27 cellular contexts compared by ENCODE assay signal in the genomic region with DNA sequence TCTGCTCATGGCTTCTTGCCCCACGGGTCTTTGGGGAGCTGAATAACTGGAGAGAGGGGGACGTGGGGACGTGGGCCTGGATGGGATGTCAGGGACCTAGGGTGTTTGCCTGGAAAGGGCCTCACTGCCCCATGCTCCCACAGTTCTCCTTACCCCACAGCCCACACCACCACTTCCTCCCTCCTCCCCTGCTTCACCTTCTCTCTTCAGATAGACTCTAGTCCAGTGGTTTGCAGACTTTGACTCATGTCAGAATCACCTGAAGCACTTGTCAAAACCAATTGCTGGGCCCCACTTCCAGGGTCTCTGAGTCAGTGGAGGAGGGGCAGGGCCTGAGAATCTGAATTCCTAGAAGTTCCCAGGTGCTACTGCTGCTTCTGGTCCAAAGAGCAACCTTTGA.
DNase-seq lines count a peak whose midpoint lies in the region; ATAC-seq, FAIRE-seq and TF ChIP-seq lines count a peak whose summit lies in the region.
"Had no signal": no experiment of that assay in that cellular context is flagged by ENCODE, and none has a peak within 500 bp of the region (broad histone marks: within the 10 kb centered on the region; RNA-seq: fewer than 3 reads in every experiment).

No MANE protein-coding gene starts in this region.

- CTCF ChIA-PET in activated CD8-positive, alpha-beta memory T cell treated with anti-CD3 and anti-CD28 coated beads, Interleukin-2, amount 10 ng/mL, durations not matched to agents 7 days and 5 days (lab: Charles Lee) = no interaction called here

- DNase-seq in activated CD8-positive, alpha-beta memory T cell treated with anti-CD3 and anti-CD28 coated beads, Interleukin-2, amount 10 ng/mL, durations not matched to agents 7 days and 5 days = peak; percentile 50
- no peak for DNase-seq in activated CD8-positive, alpha-beta memory T cell treated with anti-CD3 and anti-CD28 coated beads for 24 hours
- DNase-seq in RCC 7860 (ENCODE audit: low spot score) (peak; percentile 33), iPS-NIHi7 (ENCODE audit: extremely low spot score) (no peak), NCI-H1092 treated with DMSO at 0.1 percent for 48 hours (lab: John Stamatoyannopoulos, UW) (no peak)
- DNase-seq in stimulated activated effector memory CD8-positive, alpha-beta T cell treated with anti-CD3 and anti-CD28 coated beads, Interleukin-12 subunit alpha, Interleukin-12 subunit beta, amount 100 ng/mL, for 72 hours (ENCODE audit: low spot score in 2 of 2) = no peak
- DNase-seq: activated CD4-positive, alpha-beta T cell treated with anti-CD3 and anti-CD28 coated beads, Interleukin-2, amount 10 ng/mL, durations not matched to agents 24 days and 14 days; activated CD8-positive, alpha-beta memory T cell treated with anti-CD3 and anti-CD28 coated beads, Interleukin-2, amount 50 U/mL, for 4 hours; AML-193; body of pancreas; CD4-positive, CD25-positive, alpha-beta regulatory T cell; dermis blood vessel endothelial cell; GM23248; midbrain; naive thymus-derived CD4-positive, alpha-beta T cell; NCI-H2107; occipital lobe; SHP77; sigmoid colon; stimulated activated CD4-positive, alpha-beta T cell treated with anti-CD3 and anti-CD28 coated beads, Interleukin-4, amount 100 ng/mL, for 1 hour; testis had no signal

- no peak for FAIRE-seq in RCC 7860 (lab: Jason Lieb, UNC)
- FAIRE-seq: HepG2, keratinocyte had no signal

- H3K27ac Mint-ChIP-seq in activated CD8-positive, alpha-beta memory T cell treated with anti-CD3 and anti-CD28 coated beads, Interleukin-2, amount 10 ng/mL, durations not matched to agents 7 days and 5 days = no peak overlapping the region
- H3K27ac Mint-ChIP-seq in brain = peak overlapping the region in 3 of 5 experiments; percentile 59 to 97 (median 83)
- H3K27ac Mint-ChIP-seq in stimulated activated effector memory CD8-positive, alpha-beta T cell treated with anti-CD3 and anti-CD28 coated beads, Interleukin-12 subunit alpha, Interleukin-12 subunit beta, amount 100 ng/mL, for 72 hours = no peak overlapping the region
- H3K27ac Mint-ChIP-seq: activated CD4-positive, alpha-beta T cell treated with anti-CD3 and anti-CD28 coated beads, Interleukin-2, amount 10 ng/mL, durations not matched to agents 24 days and 14 days; endodermal cell; T-helper 2 cell treated with Interferon-gamma antibody and Interleukin-4, amounts not matched to agents 5 μg/mL and 100 μg/mL, for 36 hours had no signal

- no peaks in the 10 kb centered on the region for H3K9me3 Mint-ChIP-seq in activated CD8-positive, alpha-beta memory T cell treated with anti-CD3 and anti-CD28 coated beads, Interleukin-2, amount 10 ng/mL, durations not matched to agents 7 days and 5 days (ENCODE audit: low read depth)
- H3K9me3 Mint-ChIP-seq in brain = peaks cover 0 to 10% (median 0%) of the 10 kb centered on the region in 5 experiments
- no peaks in the 10 kb centered on the region for H3K9me3 Mint-ChIP-seq in stimulated activated effector memory CD8-positive, alpha-beta T cell treated with anti-CD3 and anti-CD28 coated beads, Interleukin-12 subunit alpha, Interleukin-12 subunit beta, amount 100 ng/mL, for 72 hours
- H3K9me3 Mint-ChIP-seq: activated CD4-positive, alpha-beta T cell treated with anti-CD3 and anti-CD28 coated beads, Interleukin-2, amount 10 ng/mL, durations not matched to agents 24 days and 14 days; endodermal cell; T-helper 2 cell treated with Interferon-gamma antibody and Interleukin-4, amounts not matched to agents 5 μg/mL and 100 μg/mL, for 36 hours had no signal

- H3K4me3 Mint-ChIP-seq in activated CD8-positive, alpha-beta memory T cell treated with anti-CD3 and anti-CD28 coated beads, Interleukin-2, amount 10 ng/mL, durations not matched to agents 7 days and 5 days = no peak overlapping the region
- H3K4me3 Mint-ChIP-seq in brain = no peak overlapping the region
- no peak overlapping the region for H3K4me3 Mint-ChIP-seq in stimulated activated effector memory CD8-positive, alpha-beta T cell treated with anti-CD3 and anti-CD28 coated beads, Interleukin-12 subunit alpha, Interleukin-12 subunit beta, amount 100 ng/mL, for 72 hours
- H3K4me3 Mint-ChIP-seq: activated CD4-positive, alpha-beta T cell treated with anti-CD3 and anti-CD28 coated beads, Interleukin-2, amount 10 ng/mL, durations not matched to agents 24 days and 14 days; CD4-positive, CD25-positive, alpha-beta regulatory T cell; endodermal cell; T-helper 2 cell treated with Interferon-gamma antibody and Interleukin-4, amounts not matched to agents 5 μg/mL and 100 μg/mL, for 36 hours had no signal

- H3K4me1 Mint-ChIP-seq in activated CD8-positive, alpha-beta memory T cell treated with anti-CD3 and anti-CD28 coated beads, Interleukin-2, amount 10 ng/mL, durations not matched to agents 7 days and 5 days = peaks cover 20% of the 10 kb centered on the region
- H3K4me1 Mint-ChIP-seq in brain = peaks cover 95% of the 10 kb centered on the region
- H3K4me1 Mint-ChIP-seq in stimulated activated effector memory CD8-positive, alpha-beta T cell treated with anti-CD3 and anti-CD28 coated beads, Interleukin-12 subunit alpha, Interleukin-12 subunit beta, amount 100 ng/mL, for 72 hours = peaks cover 7% of the 10 kb centered on the region

- H3K27me3 Mint-ChIP-seq in activated CD8-positive, alpha-beta memory T cell treated with anti-CD3 and anti-CD28 coated beads, Interleukin-2, amount 10 ng/mL, durations not matched to agents 7 days and 5 days = peaks cover 8% of the 10 kb centered on the region
- peaks cover 8% of the 10 kb centered on the region for H3K27me3 Mint-ChIP-seq in brain
- H3K27me3 Mint-ChIP-seq: activated CD4-positive, alpha-beta T cell treated with anti-CD3 and anti-CD28 coated beads, Interleukin-2, amount 10 ng/mL, durations not matched to agents 24 days and 14 days; CD4-positive, CD25-positive, alpha-beta regulatory T cell; naive thymus-derived CD4-positive, alpha-beta T cell had no signal

- no peaks in the 10 kb centered on the region for H3K36me3 Mint-ChIP-seq in activated CD8-positive, alpha-beta memory T cell treated with anti-CD3 and anti-CD28 coated beads, Interleukin-2, amount 10 ng/mL, durations not matched to agents 7 days and 5 days
- no peaks in the 10 kb centered on the region for H3K36me3 Mint-ChIP-seq in brain
- peaks cover 5% of the 10 kb centered on the region for H3K36me3 Mint-ChIP-seq in stimulated activated effector memory CD8-positive, alpha-beta T cell treated with anti-CD3 and anti-CD28 coated beads, Interleukin-12 subunit alpha, Interleukin-12 subunit beta, amount 100 ng/mL, for 72 hours
- H3K36me3 Mint-ChIP-seq: CD4-positive, CD25-positive, alpha-beta regulatory T cell had no signal

- TF ChIP-seq CTCF in brain (conservative IDR thresholded peaks at IDR 0.05) = no peak

- ATAC-seq in activated CD8-positive, alpha-beta memory T cell treated with anti-CD3 and anti-CD28 coated beads, Interleukin-2, amount 10 ng/mL, durations not matched to agents 7 days and 5 days = peak; percentile 34
- peak; percentile 49 for ATAC-seq in stimulated activated effector memory CD8-positive, alpha-beta T cell treated with anti-CD3 and anti-CD28 coated beads, Interleukin-12 subunit alpha, Interleukin-12 subunit beta, amount 100 ng/mL, for 72 hours
- ATAC-seq: body of pancreas; HepG2; naive thymus-derived CD4-positive, alpha-beta T cell; Panc1 had no signal

Comparison
In these comparisons a context has a peak if more than half of its experiments do, and no peak if none do; other contexts are left out.
1. DNase-seq: peak in activated CD8-positive, alpha-beta memory T cell treated with anti-CD3 and anti-CD28 coated beads, Interleukin-2, amount 10 ng/mL, durations not matched to agents 7 days and 5 days (single experiment) and RCC 7860 (single experiment); none in activated CD8-positive, alpha-beta memory T cell treated with anti-CD3 and anti-CD28 coated beads for 24 hours (single experiment), stimulated activated effector memory CD8-positive, alpha-beta T cell treated with anti-CD3 and anti-CD28 coated beads, Interleukin-12 subunit alpha, Interleukin-12 subunit beta, amount 100 ng/mL, for 72 hours (0 of 2), iPS-NIHi7 (single experiment) and NCI-H1092 treated with DMSO at 0.1 percent for 48 hours (single experiment).
2. H3K27ac Mint-ChIP-seq: peak in brain (3 of 5); none in activated CD8-positive, alpha-beta memory T cell treated with anti-CD3 and anti-CD28 coated beads, Interleukin-2, amount 10 ng/mL, durations not matched to agents 7 days and 5 days (single experiment) and stimulated activated effector memory CD8-positive, alpha-beta T cell treated with anti-CD3 and anti-CD28 coated beads, Interleukin-12 subunit alpha, Interleukin-12 subunit beta, amount 100 ng/mL, for 72 hours (single experiment).